ENCODE assay signal across 10 cellular contexts in genomic region chr5:77843570-77844407, GRCh38.
DNase-seq lines count a peak whose midpoint lies in the region; ATAC-seq and TF ChIP-seq lines count a peak whose summit lies in the region.
"Had no signal": no experiment of that assay in that cellular context is flagged by ENCODE, and none has a peak within 500 bp of the region (broad histone marks: within the 10 kb centered on the region; RNA-seq: fewer than 3 reads in every experiment).

No MANE protein-coding gene starts in this region.

- H3K4me3 Mint-ChIP-seq in activated T-cell treated with anti-CD3 and anti-CD28 coated beads, Interleukin-2, amount 50 U/mL, for 72 hours, result peak overlapping the region; percentile 81 to 85
- H3K4me3 Mint-ChIP-seq in type B pancreatic cell, result peak overlapping the region; percentile 83

- H3K36me3 ChIP-seq in muscle layer of colon (ENCODE audit: insufficient read depth, low read length), result no peaks in the 10 kb centered on the region

- H3K9ac ChIP-seq in muscle layer of colon (ENCODE audit: low read length), result peak overlapping the region; percentile 14

- H3K36me3 Mint-ChIP-seq in activated T-cell treated with anti-CD3 and anti-CD28 coated beads, Interleukin-2, amount 50 U/mL, for 72 hours (ENCODE audit: insufficient read depth in 2 of 2), result no peaks in the 10 kb centered on the region
- H3K36me3 Mint-ChIP-seq in type B pancreatic cell, result no peaks in the 10 kb centered on the region

- H3K4me3 ChIP-seq in epithelial cell of proximal tubule (ENCODE audit: low read depth, low read length) (peak overlapping the region; percentile 60), muscle layer of colon (ENCODE audit: low read depth in 1 of 2, low read length in 2 of 2) (peak overlapping the region; percentile 52 to 61)

- no peaks in the 10 kb centered on the region for H3K27me3 ChIP-seq in muscle layer of colon (ENCODE audit: control insufficient read depth in 1 of 2, insufficient read depth in 2 of 2, low read length in 2 of 2)

- H3K27ac ChIP-seq in muscle layer of colon (ENCODE audit: low read depth, low read length), result peak overlapping the region; percentile 49
- H3K27ac ChIP-seq: epithelial cell of prostate had no signal

- H3K9me3 Mint-ChIP-seq in activated T-cell treated with anti-CD3 and anti-CD28 coated beads, Interleukin-2, amount 50 U/mL, for 72 hours, result no peaks in the 10 kb centered on the region
- no peaks in the 10 kb centered on the region for H3K9me3 Mint-ChIP-seq in type B pancreatic cell

- peaks cover 46% of the 10 kb centered on the region for H3K27me3 Mint-ChIP-seq in activated T-cell treated with anti-CD3 and anti-CD28 coated beads, Interleukin-2, amount 50 U/mL, for 72 hours (ENCODE audit: low read depth)
- peaks cover 98% of the 10 kb centered on the region for H3K27me3 Mint-ChIP-seq in type B pancreatic cell

- no peak overlapping the region for H3K27ac Mint-ChIP-seq in activated T-cell treated with anti-CD3 and anti-CD28 coated beads, Interleukin-2, amount 50 U/mL, for 72 hours
- H3K27ac Mint-ChIP-seq in type B pancreatic cell, result no peak overlapping the region

- TF ChIP-seq CTCF in epithelial cell of proximal tubule (conservative IDR thresholded peaks at IDR 0.05; ENCODE audit: low read depth, low read length) (no peak), type B pancreatic cell (conservative IDR thresholded peaks at IDR 0.05) (no peak)

- ATAC-seq in activated T-cell treated with anti-CD3 and anti-CD28 coated beads, Interleukin-2, amount 50 U/mL, for 72 hours (replicated peaks in 1 of 2), result no peak
- ATAC-seq in GM18861 (IDR thresholded peaks at IDR 0.05; ENCODE audit: unreplicated experiment), result no peak
- ATAC-seq: PC-3 had no signal

- no peaks in the 10 kb centered on the region for H3K9me3 ChIP-seq in muscle layer of colon (ENCODE audit: low read length)

- no peak for DNase-seq in activated T-cell treated with anti-CD3 and anti-CD28 coated beads, Interleukin-2, amount 50 U/mL, for 72 hours
- DNase-seq in activated T-cell treated with anti-CD3 and anti-CD28 coated beads for 4 hours (no peak), epithelial cell of proximal tubule (ENCODE audit: low read depth) (no peak), type B pancreatic cell (ENCODE audit: extremely low spot score, unreplicated experiment) (no peak), NCI-H146 (lab: John Stamatoyannopoulos, UW) (no peak), LoVo (ENCODE audit: low spot score) (no peak)
- DNase-seq: PC-3 had no signal

- peaks cover 5% of the 10 kb centered on the region for H3K4me1 Mint-ChIP-seq in activated T-cell treated with anti-CD3 and anti-CD28 coated beads, Interleukin-2, amount 50 U/mL, for 72 hours (ENCODE audit: low read depth)
- H3K4me1 Mint-ChIP-seq in type B pancreatic cell (ENCODE audit: unreplicated experiment), result peaks cover 7% of the 10 kb centered on the region

- H3K4me1 ChIP-seq in muscle layer of colon (ENCODE audit: insufficient read depth, low read length), result no peaks in the 10 kb centered on the region
